Comparison of ENCODE assay signal across 20 cellular contexts in the genomic region with DNA sequence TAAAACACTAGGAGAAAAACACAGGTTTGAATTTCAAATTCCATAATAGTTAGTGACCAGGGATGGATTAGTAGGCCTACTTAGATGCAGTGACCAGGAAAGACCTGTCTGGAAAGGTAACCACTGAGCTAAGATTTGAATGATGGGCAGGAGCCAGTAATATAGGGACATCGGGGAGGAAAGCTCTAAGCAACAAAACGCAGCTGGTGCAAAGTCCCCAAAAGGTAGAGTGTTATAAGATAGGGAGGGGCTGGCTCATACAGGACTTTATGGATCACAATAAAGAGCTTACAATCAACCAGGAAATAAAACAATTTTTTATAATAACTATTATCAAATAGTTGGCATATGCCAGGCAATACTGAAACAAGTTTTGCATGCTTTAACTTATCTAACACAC.
"Had no signal": no experiment of that assay in that cellular context is flagged by ENCODE, and none has a peak within 500 bp of the region (broad histone marks: within the 10 kb centered on the region; RNA-seq: fewer than 3 reads in every experiment).

No MANE protein-coding gene starts in this region.

- H3K9me3 ChIP-seq: SK-N-SH had no signal

- H3K4me3 ChIP-seq: K562 had no signal

- DNase-seq: Kasumi-1, MM.1S, NCI-H1092 treated with DMSO at 0.1 percent for 48 hours, NCI-H1436 treated with DMSO at 0.1 percent for 48 hours, NCI-H1694, NCI-H187 treated with DMSO at 0.1 percent for 48 hours, NCI-H2029 treated with DMSO at 0.1 percent for 48 hours, NCI-H2171 treated with DMSO at 0.1 percent for 48 hours, NCI-H345, NCI-H446 treated with DMSO at 0.1 percent for 48 hours, NCI-H510A treated with DMSO at 0.1 percent for 48 hours, NCI-H526, Right ventricle myocardium superior, RPMI8226, SIG-M5, SK-N-SH had no signal

- H3K4me3 Mint-ChIP-seq: IgD-negative memory B cell had no signal

- H3K9me3 Mint-ChIP-seq: IgD-negative memory B cell had no signal

- ATAC-seq: K562 had no signal

- H3K27ac Mint-ChIP-seq: IgD-negative memory B cell had no signal

- H3K4me1 Mint-ChIP-seq: IgD-negative memory B cell had no signal

- H3K27me3 Mint-ChIP-seq: IgD-negative memory B cell had no signal

- H3K27ac ChIP-seq: HL-60, KMS-11 had no signal

- H3K36me3 Mint-ChIP-seq: IgD-negative memory B cell had no signal
